Comparison of ENCODE assay signal across 7 cellular contexts in the genomic region with DNA sequence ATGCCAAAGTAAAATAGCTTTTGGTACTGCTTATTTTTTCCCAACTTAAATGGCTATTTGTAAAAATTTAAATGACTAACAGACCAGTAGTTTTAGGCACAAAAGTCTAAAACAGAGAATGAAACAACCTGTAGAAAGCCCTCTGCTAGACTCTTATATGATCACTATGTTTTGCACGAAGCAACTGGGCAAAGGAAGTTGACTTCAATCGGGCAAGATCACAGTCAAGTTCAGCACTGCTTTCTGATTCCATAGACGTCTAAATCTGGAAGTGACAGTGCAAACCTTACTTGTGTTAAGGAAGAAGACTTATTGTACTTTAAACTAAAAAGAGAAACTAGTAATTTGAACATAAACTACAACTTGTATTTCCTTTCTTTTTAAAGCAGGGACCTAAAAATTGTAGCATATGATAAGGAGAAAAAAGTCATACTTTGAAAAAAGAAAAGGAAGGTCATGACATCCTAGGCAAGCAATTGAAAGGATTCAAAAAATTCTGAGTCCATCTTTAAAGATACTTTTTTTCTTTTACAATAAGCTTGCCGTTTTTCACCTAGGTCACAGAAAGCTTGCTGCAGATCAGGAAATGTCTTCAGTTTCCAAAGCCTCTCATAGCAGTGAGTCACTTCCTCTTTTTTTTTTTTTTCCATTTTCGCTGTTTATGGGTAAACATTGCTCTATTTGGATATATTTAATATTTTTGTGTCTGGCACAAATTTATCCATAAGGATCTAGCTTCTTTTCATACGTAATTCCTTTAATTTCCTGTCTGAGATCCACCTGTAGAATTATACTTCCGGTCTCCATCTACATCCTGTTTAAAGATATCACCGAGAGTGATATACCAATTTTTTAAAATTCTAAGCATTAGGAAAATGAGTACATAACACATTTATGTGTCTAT.
DNase-seq lines count a peak whose midpoint lies in the region; ATAC-seq and FAIRE-seq lines count a peak whose summit lies in the region.

No MANE protein-coding gene starts in this region.

- H3K27ac Mint-ChIP-seq in activated naive CD8-positive, alpha-beta T cell: peak overlapping the region; percentile 86

- 36 to 49% (median 37%) methylated on average over 8 of the region's 8 CpGs for WGBS in small intestine, 3 donors
- 56% methylated on average over 8 of the region's 8 CpGs for WGBS in aorta, 2 donors

- H3K36me3 ChIP-seq in small intestine (ENCODE audit: control insufficient read depth in 2 of 2, insufficient read depth in 2 of 2, low read length in 2 of 2): no peaks in the 10 kb centered on the region
- H3K36me3 ChIP-seq in aorta (ENCODE audit: control insufficient read depth in 1 of 2, insufficient read depth in 2 of 2, low read length in 1 of 2): no peaks in the 10 kb centered on the region

- H3K4me1 Mint-ChIP-seq in activated naive CD8-positive, alpha-beta T cell (ENCODE audit: low read depth): peaks cover 68% of the 10 kb centered on the region

- H3K27ac ChIP-seq in small intestine (ENCODE audit: low read depth in 1 of 2, low read length in 1 of 2): peak overlapping the region in 1 of 2 donors; percentile 85
- H3K27ac ChIP-seq in aorta (ENCODE audit: low read depth in 1 of 2, low read length in 2 of 2): no peak overlapping the region

- H3K27me3 ChIP-seq in small intestine (ENCODE audit: control insufficient read depth in 2 of 2, insufficient read depth in 2 of 2, low read length in 2 of 2): no peaks in the 10 kb centered on the region
- H3K27me3 ChIP-seq in aorta (ENCODE audit: control insufficient read depth in 1 of 2, insufficient read depth in 2 of 2, low read length in 1 of 2): no peaks in the 10 kb centered on the region

- FAIRE-seq in small intestine (lab: Jason Lieb, UNC): peak; percentile 47

- intact Hi-C loops in aorta (cut with DNase I): no loop called here

- H3K4me3 ChIP-seq in small intestine (ENCODE audit: low read depth in 1 of 2, low read length in 2 of 2) (no peak overlapping the region), aorta (ENCODE audit: low read length in 2 of 2) (no peak overlapping the region)

- H3K27me3 Mint-ChIP-seq in activated naive CD8-positive, alpha-beta T cell: no peaks in the 10 kb centered on the region

- no peaks in the 10 kb centered on the region for H3K9me3 ChIP-seq in small intestine (ENCODE audit: control insufficient read depth, low read depth)
- no peaks in the 10 kb centered on the region for H3K9me3 ChIP-seq in aorta (ENCODE audit: control insufficient read depth, low read length)

- H3K9me3 Mint-ChIP-seq in activated naive CD8-positive, alpha-beta T cell (ENCODE audit: low read depth): no peaks in the 10 kb centered on the region

- H3K4me1 ChIP-seq in small intestine (ENCODE audit: control insufficient read depth in 2 of 2, insufficient read depth in 1 of 2, low read depth in 1 of 2, low read length in 1 of 2) (no peaks in the 10 kb centered on the region), aorta (ENCODE audit: control insufficient read depth in 1 of 2, insufficient read depth in 2 of 2, low read length in 2 of 2) (no peaks in the 10 kb centered on the region)

- DNase-seq in LHCN-M2 (ENCODE audit: low read depth): peak; percentile 52
- DNase-seq in small intestine: no peak
- no peak for DNase-seq in aorta
- no peak for DNase-seq in NCI-H526 treated with DMSO at 0.1 percent for 48 hours (lab: John Stamatoyannopoulos, UW)

- peaks cover 2% of the 10 kb centered on the region for H3K36me3 Mint-ChIP-seq in activated naive CD8-positive, alpha-beta T cell

- ATAC-seq in GM18868 (IDR thresholded peaks at IDR 0.05; ENCODE audit: unreplicated experiment) (peak; percentile 43), aorta (ENCODE audit: low FRiP score) (no peak), GM21576 (IDR thresholded peaks at IDR 0.05; ENCODE audit: unreplicated experiment) (no peak)

- peak overlapping the region; percentile 83 for H3K4me3 Mint-ChIP-seq in activated naive CD8-positive, alpha-beta T cell
